Comparison of ENCODE assay signal across 8 cellular contexts in the genomic region with DNA sequence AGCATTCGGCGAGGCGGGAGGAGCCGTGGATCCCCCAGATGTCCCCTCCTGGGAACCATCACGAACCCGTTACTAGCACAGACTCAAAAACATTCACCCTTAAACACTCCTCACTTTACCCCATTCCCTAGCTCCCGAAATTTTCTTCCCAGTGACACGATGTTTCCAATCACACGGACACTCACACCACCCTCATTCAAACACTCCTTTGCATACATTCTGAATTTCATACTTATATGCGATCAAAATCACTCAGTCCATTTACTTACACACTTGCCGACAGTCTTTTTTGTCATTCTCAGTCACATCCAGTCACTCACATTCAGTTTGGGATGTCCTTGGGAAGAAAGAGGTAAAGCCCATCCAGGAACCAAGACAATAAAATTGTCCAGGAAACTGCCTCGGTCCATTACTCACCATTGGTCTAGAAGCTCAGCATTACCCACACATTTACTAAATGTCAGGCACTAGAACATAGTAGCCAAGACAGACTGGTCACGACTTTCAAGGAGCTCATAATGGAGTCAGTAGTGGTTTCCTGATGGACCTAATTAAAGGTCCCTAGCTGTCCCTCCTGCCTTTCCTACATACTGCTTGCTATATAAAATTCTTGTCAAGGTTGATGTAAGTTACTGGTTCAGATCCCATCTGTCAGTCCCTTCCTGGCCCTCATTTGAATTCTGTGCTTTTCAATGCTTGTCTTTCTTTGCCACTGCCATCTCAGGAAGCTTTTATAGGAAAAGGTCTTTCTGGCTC. TPM values are rescaled to one million over a fixed set of nuclear protein-coding genes. Genes with fewer than 3 reads are reported as not detected.
DNase-seq lines count a peak whose midpoint lies in the region; ATAC-seq and TF ChIP-seq lines count a peak whose summit lies in the region.

No MANE protein-coding gene starts in this region.

- no peaks in the 10 kb centered on the region for H3K27me3 Mint-ChIP-seq in activated T-cell treated with anti-CD3 and anti-CD28 coated beads, Interleukin-2, amount 50 U/mL, for 72 hours (ENCODE audit: low read depth)

- no peak for ATAC-seq in activated T-cell treated with anti-CD3 and anti-CD28 coated beads, Interleukin-2, amount 50 U/mL, for 72 hours (replicated peaks in 1 of 2)

- peaks cover 17% of the 10 kb centered on the region for H3K36me3 ChIP-seq in SJCRH30
- H3K36me3 ChIP-seq in sigmoid colon: peaks cover 5 to 46% (median 18%) of the 10 kb centered on the region in 4 donors

- peak overlapping the region; percentile 94 to 98 for H3K4me3 Mint-ChIP-seq in activated T-cell treated with anti-CD3 and anti-CD28 coated beads, Interleukin-2, amount 50 U/mL, for 72 hours

- H3K36me3 Mint-ChIP-seq in activated T-cell treated with anti-CD3 and anti-CD28 coated beads, Interleukin-2, amount 50 U/mL, for 72 hours (ENCODE audit: insufficient read depth in 2 of 2): peaks cover 7 to 21% of the 10 kb centered on the region in 2 donors

- DNase-seq in activated T-cell treated with anti-CD3 and anti-CD28 coated beads, Interleukin-2, amount 50 U/mL, for 72 hours: no peak
- DNase-seq in activated T-cell treated with anti-CD3 and anti-CD28 coated beads for 4 hours: no peak
- no peak for DNase-seq in SJCRH30
- DNase-seq in fibroblast of pulmonary artery (ENCODE audit: low read depth): peak; percentile 23
- DNase-seq in sigmoid colon: no peak
- DNase-seq in amniotic stem cell (lab: John Stamatoyannopoulos, UW): no peak
- no peak for DNase-seq in DMS114 treated with DMSO at 0.1 percent for 48 hours (lab: John Stamatoyannopoulos, UW; ENCODE audit: unreplicated experiment)
- no peak for DNase-seq in KBM-7

- H3K9me3 Mint-ChIP-seq in activated T-cell treated with anti-CD3 and anti-CD28 coated beads, Interleukin-2, amount 50 U/mL, for 72 hours: no peaks in the 10 kb centered on the region

- H3K4me3 ChIP-seq in SJCRH30 (peak overlapping the region; percentile 80), fibroblast of pulmonary artery (replicated peaks; ENCODE audit: low read depth, low read length) (peak overlapping the region; percentile 95), sigmoid colon (peak overlapping the region; percentile 60 to 81 (median 74))

- TF ChIP-seq POLR2A in sigmoid colon (IDR thresholded peaks at IDR 0.05): no peak

- peaks cover 51% of the 10 kb centered on the region for H3K4me1 Mint-ChIP-seq in activated T-cell treated with anti-CD3 and anti-CD28 coated beads, Interleukin-2, amount 50 U/mL, for 72 hours (ENCODE audit: low read depth)

- peak overlapping the region; percentile 99 for H3K27ac Mint-ChIP-seq in activated T-cell treated with anti-CD3 and anti-CD28 coated beads, Interleukin-2, amount 50 U/mL, for 72 hours

- intact Hi-C loops in sigmoid colon (cut with DNase I): loop anchor here (2.0 kb wide), 1 partner anchor 74 kb away; a partner anchor contains a TSS

- H3K27me3 ChIP-seq in SJCRH30 (no peaks in the 10 kb centered on the region), sigmoid colon (no peaks in the 10 kb centered on the region)

- WGBS in sigmoid colon, 2 donors: 2 to 6% methylated on average over 13 of the region's 13 CpGs

- H3K27ac ChIP-seq in SJCRH30: peak overlapping the region; percentile 78
- H3K27ac ChIP-seq in sigmoid colon: peak overlapping the region; percentile 92 to 97 (median 96)

- no peak for TF ChIP-seq CTCF in fibroblast of pulmonary artery (IDR thresholded peaks at IDR 0.05; ENCODE audit: low read length, missing control alignments)
- TF ChIP-seq CTCF in sigmoid colon (IDR thresholded peaks at IDR 0.05): no peak

- no peaks in the 10 kb centered on the region for H3K9me3 ChIP-seq in SJCRH30 (replicated peaks)
- no peaks in the 10 kb centered on the region for H3K9me3 ChIP-seq in sigmoid colon

- in situ Hi-C loops in KBM-7 (cut with MboI; ENCODE audit: low pct_unique_long_range_greater_than_20kb, low sequenced_read_pairs): no loop called here

- no peak for TF ChIP-seq EP300 in sigmoid colon (IDR thresholded peaks at IDR 0.05)

- H3K4me1 ChIP-seq in SJCRH30 (peaks cover 5% of the 10 kb centered on the region; the same call in 1 of the 2 replicates), sigmoid colon (peaks cover 0 to 59% (median 48%) of the 10 kb centered on the region in 4 donors)

RNA-seq across cellular contexts. Expression of a gene that starts 0.6 kb away (rescaled TPM):
- total RNA-seq in activated T-cell treated with anti-CD3 and anti-CD28 coated beads, Interleukin-2, amount 50 U/mL, for 72 hours: 10 to 100 TPM; 52.7 to 69.3 TPM
- total RNA-seq in SJCRH30 (2014; rRNA removed; shearing (Covaris generic)): 61.2 and 62.3 TPM in 2 replicates
- total RNA-seq in sigmoid colon: 10 to 100 TPM; 14.2 to 19.7 (median 17.9) TPM
- 100 to 1,000 TPM in 1 of 3 donors, 10 to 100 TPM in 2; 60.1 to 101 (median 65.9) TPM for polyA plus RNA-seq in sigmoid colon

RNA-seq across cellular contexts. Expression of a gene that starts 0.8 kb away (rescaled TPM):
- 10 to 100 TPM; 33.8 to 38.2 TPM for total RNA-seq in activated T-cell treated with anti-CD3 and anti-CD28 coated beads, Interleukin-2, amount 50 U/mL, for 72 hours
- total RNA-seq in SJCRH30 (2014; rRNA removed; shearing (Covaris generic)): 10.2 and 16.9 TPM in 2 replicates
- total RNA-seq in sigmoid colon: 10 to 100 TPM; 13.5 to 25.9 (median 19.3) TPM
- 10 to 100 TPM in 1 of 3 donors, 1 to 10 TPM in 2; 4.2 to 27.9 (median 4.4) TPM for polyA plus RNA-seq in sigmoid colon

RNA-seq across cellular contexts. Expression of a gene that starts 7.9 kb away (rescaled TPM):
- total RNA-seq in activated T-cell treated with anti-CD3 and anti-CD28 coated beads, Interleukin-2, amount 50 U/mL, for 72 hours: 10 to 100 TPM; 50.8 to 61.1 TPM
- total RNA-seq in SJCRH30 (2014; rRNA removed; shearing (Covaris generic)): 27.5 and 36.1 TPM in 2 replicates
- 10 to 100 TPM; 17.8 to 30.5 (median 21.1) TPM for total RNA-seq in sigmoid colon
- 10 to 100 TPM; 32.7 to 48.3 (median 35.4) TPM for polyA plus RNA-seq in sigmoid colon

RNA-seq across cellular contexts. Expression of a gene that starts 17.7 kb away (rescaled TPM):
- 10 to 100 TPM; 14.4 to 16.8 TPM for total RNA-seq in activated T-cell treated with anti-CD3 and anti-CD28 coated beads, Interleukin-2, amount 50 U/mL, for 72 hours
- total RNA-seq in SJCRH30 (2014; rRNA removed; shearing (Covaris generic)): 0.57 and 1.3 TPM in 2 replicates
- total RNA-seq in sigmoid colon: 10 to 100 TPM in 2 of 4 donors, 1 to 10 TPM in 2; 6.5 to 21.0 (median 12.1) TPM
- 10 to 100 TPM; 37.2 to 60.7 (median 53.9) TPM for polyA plus RNA-seq in sigmoid colon
